In the genomic region with DNA sequence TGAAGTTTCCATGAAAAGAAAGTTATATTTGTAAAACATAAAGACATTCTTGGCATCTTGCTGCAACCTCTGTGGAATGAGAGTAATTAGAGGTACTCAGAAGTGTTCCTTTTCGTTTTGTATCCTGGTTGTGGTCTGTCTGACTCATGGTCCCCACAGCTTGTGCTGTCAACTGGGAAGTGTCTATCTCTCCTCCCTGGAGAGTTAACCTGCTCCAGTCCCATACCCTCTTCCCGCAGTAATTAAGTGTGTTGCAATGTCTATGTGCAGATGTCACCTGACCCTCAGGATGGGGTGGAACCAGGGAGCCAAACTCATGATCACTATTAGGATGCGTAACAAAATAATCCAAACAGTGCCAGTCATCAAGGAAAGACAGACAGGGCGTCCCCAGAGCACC, we compare ENCODE assay signal across 2 cellular contexts.
TF ChIP-seq lines count a peak whose summit lies in the region.

No MANE protein-coding gene starts in this region.

TF ChIP-seq in SK-N-SH treated with all-trans-retinoic acid at 6 μM for 48 hours, 23 proteins besides CTCF, POLR2A, EP300 and RAD21 (continued from another document):
- TF ChIP-seq, protein P1, sequence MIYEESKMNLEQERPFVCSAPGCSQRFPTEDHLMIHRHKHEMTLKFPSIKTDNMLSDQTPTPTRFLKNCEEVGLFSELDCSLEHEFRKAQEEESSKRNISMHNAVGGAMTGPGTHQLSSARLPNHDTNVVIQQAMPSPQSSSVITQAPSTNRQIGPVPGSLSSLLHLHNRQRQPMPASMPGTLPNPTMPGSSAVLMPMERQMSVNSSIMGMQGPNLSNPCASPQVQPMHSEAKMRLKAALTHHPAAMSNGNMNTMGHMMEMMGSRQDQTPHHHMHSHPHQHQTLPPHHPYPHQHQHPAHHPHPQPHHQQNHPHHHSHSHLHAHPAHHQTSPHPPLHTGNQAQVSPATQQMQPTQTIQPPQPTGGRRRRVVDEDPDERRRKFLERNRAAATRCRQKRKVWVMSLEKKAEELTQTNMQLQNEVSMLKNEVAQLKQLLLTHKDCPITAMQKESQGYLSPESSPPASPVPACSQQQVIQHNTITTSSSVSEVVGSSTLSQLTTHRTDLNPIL (CRISPR knock-in tag; IDR thresholded peaks at IDR 0.05; ENCODE audit: low read depth): no peak
- TF ChIP-seq OSR1 (CRISPR knock-in tag; IDR thresholded peaks at IDR 0.05) (no peak), CSDC2 (CRISPR knock-in tag; IDR thresholded peaks at IDR 0.05) (no peak), SNAI2 (CRISPR knock-in tag; IDR thresholded peaks at IDR 0.05) (no peak), ZFP3 (CRISPR knock-in tag; IDR thresholded peaks at IDR 0.05) (no peak), ZFP30 (CRISPR knock-in tag; IDR thresholded peaks at IDR 0.05) (no peak), TCF4 (CRISPR knock-in tag; IDR thresholded peaks at IDR 0.05; ENCODE audit: borderline replicate concordance) (no peak), PPARA (CRISPR knock-in tag; IDR thresholded peaks at IDR 0.05; ENCODE audit: borderline replicate concordance) (no peak), ZNF8 (CRISPR knock-in tag; IDR thresholded peaks at IDR 0.05) (no peak), ZNF70 (CRISPR knock-in tag; IDR thresholded peaks at IDR 0.05) (no peak), ARNTL (CRISPR knock-in tag; IDR thresholded peaks at IDR 0.05; ENCODE audit: borderline replicate concordance, low read depth) (no peak), ZNF565 (CRISPR knock-in tag; conservative IDR thresholded peaks at IDR 0.05; ENCODE audit: low read depth) (no peak)
- TF ChIP-seq, protein P2, sequence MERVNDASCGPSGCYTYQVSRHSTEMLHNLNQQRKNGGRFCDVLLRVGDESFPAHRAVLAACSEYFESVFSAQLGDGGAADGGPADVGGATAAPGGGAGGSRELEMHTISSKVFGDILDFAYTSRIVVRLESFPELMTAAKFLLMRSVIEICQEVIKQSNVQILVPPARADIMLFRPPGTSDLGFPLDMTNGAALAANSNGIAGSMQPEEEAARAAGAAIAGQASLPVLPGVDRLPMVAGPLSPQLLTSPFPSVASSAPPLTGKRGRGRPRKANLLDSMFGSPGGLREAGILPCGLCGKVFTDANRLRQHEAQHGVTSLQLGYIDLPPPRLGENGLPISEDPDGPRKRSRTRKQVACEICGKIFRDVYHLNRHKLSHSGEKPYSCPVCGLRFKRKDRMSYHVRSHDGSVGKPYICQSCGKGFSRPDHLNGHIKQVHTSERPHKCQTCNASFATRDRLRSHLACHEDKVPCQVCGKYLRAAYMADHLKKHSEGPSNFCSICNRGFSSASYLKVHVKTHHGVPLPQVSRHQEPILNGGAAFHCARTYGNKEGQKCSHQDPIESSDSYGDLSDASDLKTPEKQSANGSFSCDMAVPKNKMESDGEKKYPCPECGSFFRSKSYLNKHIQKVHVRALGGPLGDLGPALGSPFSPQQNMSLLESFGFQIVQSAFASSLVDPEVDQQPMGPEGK (CRISPR knock-in tag; IDR thresholded peaks at IDR 0.05; ENCODE audit: borderline replicate concordance): no peak

TF ChIP-seq in WTC11, 78 proteins besides CTCF, POLR2A, EP300 and RAD21 (continued from another document):
- TF ChIP-seq, protein P3, sequence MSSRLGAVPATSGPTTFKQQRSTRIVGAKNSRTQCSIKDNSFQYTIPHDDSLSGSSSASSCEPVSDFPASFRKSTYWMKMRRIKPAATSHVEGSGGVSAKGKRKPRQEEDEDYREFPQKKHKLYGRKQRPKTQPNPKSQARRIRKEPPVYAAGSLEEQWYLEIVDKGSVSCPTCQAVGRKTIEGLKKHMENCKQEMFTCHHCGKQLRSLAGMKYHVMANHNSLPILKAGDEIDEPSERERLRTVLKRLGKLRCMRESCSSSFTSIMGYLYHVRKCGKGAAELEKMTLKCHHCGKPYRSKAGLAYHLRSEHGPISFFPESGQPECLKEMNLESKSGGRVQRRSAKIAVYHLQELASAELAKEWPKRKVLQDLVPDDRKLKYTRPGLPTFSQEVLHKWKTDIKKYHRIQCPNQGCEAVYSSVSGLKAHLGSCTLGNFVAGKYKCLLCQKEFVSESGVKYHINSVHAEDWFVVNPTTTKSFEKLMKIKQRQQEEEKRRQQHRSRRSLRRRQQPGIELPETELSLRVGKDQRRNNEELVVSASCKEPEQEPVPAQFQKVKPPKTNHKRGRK (CRISPR knock-in tag; IDR thresholded peaks at IDR 0.05; ENCODE audit: borderline replicate concordance): no peak
- TF ChIP-seq, protein P4, sequence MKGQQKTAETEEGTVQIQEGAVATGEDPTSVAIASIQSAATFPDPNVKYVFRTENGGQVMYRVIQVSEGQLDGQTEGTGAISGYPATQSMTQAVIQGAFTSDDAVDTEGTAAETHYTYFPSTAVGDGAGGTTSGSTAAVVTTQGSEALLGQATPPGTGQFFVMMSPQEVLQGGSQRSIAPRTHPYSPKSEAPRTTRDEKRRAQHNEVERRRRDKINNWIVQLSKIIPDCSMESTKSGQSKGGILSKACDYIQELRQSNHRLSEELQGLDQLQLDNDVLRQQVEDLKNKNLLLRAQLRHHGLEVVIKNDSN (CRISPR knock-in tag; IDR thresholded peaks at IDR 0.05): no peak
- TF ChIP-seq, protein P5, sequence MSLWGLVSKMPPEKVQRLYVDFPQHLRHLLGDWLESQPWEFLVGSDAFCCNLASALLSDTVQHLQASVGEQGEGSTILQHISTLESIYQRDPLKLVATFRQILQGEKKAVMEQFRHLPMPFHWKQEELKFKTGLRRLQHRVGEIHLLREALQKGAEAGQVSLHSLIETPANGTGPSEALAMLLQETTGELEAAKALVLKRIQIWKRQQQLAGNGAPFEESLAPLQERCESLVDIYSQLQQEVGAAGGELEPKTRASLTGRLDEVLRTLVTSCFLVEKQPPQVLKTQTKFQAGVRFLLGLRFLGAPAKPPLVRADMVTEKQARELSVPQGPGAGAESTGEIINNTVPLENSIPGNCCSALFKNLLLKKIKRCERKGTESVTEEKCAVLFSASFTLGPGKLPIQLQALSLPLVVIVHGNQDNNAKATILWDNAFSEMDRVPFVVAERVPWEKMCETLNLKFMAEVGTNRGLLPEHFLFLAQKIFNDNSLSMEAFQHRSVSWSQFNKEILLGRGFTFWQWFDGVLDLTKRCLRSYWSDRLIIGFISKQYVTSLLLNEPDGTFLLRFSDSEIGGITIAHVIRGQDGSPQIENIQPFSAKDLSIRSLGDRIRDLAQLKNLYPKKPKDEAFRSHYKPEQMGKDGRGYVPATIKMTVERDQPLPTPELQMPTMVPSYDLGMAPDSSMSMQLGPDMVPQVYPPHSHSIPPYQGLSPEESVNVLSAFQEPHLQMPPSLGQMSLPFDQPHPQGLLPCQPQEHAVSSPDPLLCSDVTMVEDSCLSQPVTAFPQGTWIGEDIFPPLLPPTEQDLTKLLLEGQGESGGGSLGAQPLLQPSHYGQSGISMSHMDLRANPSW (CRISPR knock-in tag; conservative IDR thresholded peaks at IDR 0.05; ENCODE audit: low read depth): no peak
- TF ChIP-seq, protein P6, sequence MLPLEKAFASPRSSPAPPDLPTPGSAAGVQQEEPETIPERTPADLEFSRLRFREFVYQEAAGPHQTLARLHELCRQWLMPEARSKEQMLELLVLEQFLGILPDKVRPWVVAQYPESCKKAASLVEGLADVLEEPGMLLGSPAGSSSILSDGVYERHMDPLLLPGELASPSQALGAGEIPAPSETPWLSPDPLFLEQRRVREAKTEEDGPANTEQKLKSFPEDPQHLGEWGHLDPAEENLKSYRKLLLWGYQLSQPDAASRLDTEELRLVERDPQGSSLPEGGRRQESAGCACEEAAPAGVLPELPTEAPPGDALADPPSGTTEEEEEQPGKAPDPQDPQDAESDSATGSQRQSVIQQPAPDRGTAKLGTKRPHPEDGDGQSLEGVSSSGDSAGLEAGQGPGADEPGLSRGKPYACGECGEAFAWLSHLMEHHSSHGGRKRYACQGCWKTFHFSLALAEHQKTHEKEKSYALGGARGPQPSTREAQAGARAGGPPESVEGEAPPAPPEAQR (CRISPR knock-in tag; IDR thresholded peaks at IDR 0.05): no peak
- TF ChIP-seq SMAD3 (CRISPR knock-in tag; IDR thresholded peaks at IDR 0.05; ENCODE audit: borderline replicate concordance) (no peak), ZNF396 (CRISPR knock-in tag; IDR thresholded peaks at IDR 0.05; ENCODE audit: borderline replicate concordance) (no peak), TCF7 (CRISPR knock-in tag; IDR thresholded peaks at IDR 0.05; ENCODE audit: low read depth) (no peak), NFYB (CRISPR knock-in tag; conservative IDR thresholded peaks at IDR 0.05; ENCODE audit: low read depth) (no peak), NFE2L1 (CRISPR knock-in tag; IDR thresholded peaks at IDR 0.05) (no peak), ZNF219 (CRISPR knock-in tag; IDR thresholded peaks at IDR 0.05; ENCODE audit: borderline replicate concordance) (no peak), RELA (CRISPR knock-in tag; IDR thresholded peaks at IDR 0.05; ENCODE audit: borderline replicate concordance) (no peak)
- TF ChIP-seq, protein P7, sequence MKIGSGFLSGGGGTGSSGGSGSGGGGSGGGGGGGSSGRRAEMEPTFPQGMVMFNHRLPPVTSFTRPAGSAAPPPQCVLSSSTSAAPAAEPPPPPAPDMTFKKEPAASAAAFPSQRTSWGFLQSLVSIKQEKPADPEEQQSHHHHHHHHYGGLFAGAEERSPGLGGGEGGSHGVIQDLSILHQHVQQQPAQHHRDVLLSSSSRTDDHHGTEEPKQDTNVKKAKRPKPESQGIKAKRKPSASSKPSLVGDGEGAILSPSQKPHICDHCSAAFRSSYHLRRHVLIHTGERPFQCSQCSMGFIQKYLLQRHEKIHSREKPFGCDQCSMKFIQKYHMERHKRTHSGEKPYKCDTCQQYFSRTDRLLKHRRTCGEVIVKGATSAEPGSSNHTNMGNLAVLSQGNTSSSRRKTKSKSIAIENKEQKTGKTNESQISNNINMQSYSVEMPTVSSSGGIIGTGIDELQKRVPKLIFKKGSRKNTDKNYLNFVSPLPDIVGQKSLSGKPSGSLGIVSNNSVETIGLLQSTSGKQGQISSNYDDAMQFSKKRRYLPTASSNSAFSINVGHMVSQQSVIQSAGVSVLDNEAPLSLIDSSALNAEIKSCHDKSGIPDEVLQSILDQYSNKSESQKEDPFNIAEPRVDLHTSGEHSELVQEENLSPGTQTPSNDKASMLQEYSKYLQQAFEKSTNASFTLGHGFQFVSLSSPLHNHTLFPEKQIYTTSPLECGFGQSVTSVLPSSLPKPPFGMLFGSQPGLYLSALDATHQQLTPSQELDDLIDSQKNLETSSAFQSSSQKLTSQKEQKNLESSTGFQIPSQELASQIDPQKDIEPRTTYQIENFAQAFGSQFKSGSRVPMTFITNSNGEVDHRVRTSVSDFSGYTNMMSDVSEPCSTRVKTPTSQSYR (CRISPR knock-in tag; IDR thresholded peaks at IDR 0.05): no peak
- TF ChIP-seq, protein P8, sequence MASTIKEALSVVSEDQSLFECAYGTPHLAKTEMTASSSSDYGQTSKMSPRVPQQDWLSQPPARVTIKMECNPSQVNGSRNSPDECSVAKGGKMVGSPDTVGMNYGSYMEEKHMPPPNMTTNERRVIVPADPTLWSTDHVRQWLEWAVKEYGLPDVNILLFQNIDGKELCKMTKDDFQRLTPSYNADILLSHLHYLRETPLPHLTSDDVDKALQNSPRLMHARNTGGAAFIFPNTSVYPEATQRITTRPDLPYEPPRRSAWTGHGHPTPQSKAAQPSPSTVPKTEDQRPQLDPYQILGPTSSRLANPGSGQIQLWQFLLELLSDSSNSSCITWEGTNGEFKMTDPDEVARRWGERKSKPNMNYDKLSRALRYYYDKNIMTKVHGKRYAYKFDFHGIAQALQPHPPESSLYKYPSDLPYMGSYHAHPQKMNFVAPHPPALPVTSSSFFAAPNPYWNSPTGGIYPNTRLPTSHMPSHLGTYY (CRISPR knock-in tag; IDR thresholded peaks at IDR 0.05): no peak
- TF ChIP-seq, protein P9, sequence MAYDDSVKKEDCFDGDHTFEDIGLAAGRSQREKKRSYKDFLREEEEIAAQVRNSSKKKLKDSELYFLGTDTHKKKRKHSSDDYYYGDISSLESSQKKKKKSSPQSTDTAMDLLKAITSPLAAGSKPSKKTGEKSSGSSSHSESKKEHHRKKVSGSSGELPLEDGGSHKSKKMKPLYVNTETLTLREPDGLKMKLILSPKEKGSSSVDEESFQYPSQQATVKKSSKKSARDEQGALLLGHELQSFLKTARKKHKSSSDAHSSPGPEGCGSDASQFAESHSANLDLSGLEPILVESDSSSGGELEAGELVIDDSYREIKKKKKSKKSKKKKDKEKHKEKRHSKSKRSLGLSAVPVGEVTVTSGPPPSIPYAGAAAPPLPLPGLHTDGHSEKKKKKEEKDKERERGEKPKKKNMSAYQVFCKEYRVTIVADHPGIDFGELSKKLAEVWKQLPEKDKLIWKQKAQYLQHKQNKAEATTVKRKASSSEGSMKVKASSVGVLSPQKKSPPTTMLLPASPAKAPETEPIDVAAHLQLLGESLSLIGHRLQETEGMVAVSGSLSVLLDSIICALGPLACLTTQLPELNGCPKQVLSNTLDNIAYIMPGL (CRISPR knock-in tag; IDR thresholded peaks at IDR 0.05): no peak
